Comparison of ENCODE assay signal across 21 cellular contexts in genomic region chr6:44734886-44735630, GRCh38.
DNase-seq lines count a peak whose midpoint lies in the region; ATAC-seq, FAIRE-seq and TF ChIP-seq lines count a peak whose summit lies in the region.
"Had no signal": no experiment of that assay in that cellular context is flagged by ENCODE, and none has a peak within 500 bp of the region (broad histone marks: within the 10 kb centered on the region; RNA-seq: fewer than 3 reads in every experiment).

No MANE protein-coding gene starts in this region.

- ATAC-seq in GM18870 (IDR thresholded peaks at IDR 0.05; ENCODE audit: unreplicated experiment) (peak; percentile 44), HG02588 (IDR thresholded peaks at IDR 0.05; ENCODE audit: unreplicated experiment) (peak; percentile 25)
- ATAC-seq: naive thymus-derived CD4-positive, alpha-beta T cell had no signal

- H3K9me3 ChIP-seq in OCI-LY3 (ENCODE audit: insufficient read depth, low read length), result no peaks in the 10 kb centered on the region
- no peaks in the 10 kb centered on the region for H3K9me3 ChIP-seq in MM.1S (replicated peaks; ENCODE audit: insufficient read depth, low read length)
- H3K9me3 ChIP-seq: prostate gland, thoracic aorta had no signal

- H3F3A ChIP-seq in MM.1S (ENCODE audit: insufficient read depth, low read length), result no peaks in the 10 kb centered on the region

- H3K27ac ChIP-seq in OCI-LY3 (ENCODE audit: low read length) (peak overlapping the region; percentile 97), MM.1S (ENCODE audit: low read length) (no peak overlapping the region)
- H3K27ac ChIP-seq: thoracic aorta had no signal

- no peaks in the 10 kb centered on the region for H3K9me3 Mint-ChIP-seq in mesothelial cell of epicardium
- no peaks in the 10 kb centered on the region for H3K9me3 Mint-ChIP-seq in activated T-helper 1 cell treated with anti-CD3 and anti-CD28 coated beads, Interleukin-12 subunit alpha, Interleukin-12 subunit beta, Interleukin-2, Interleukin-4 antibody, amounts not matched to agents 30 ng/mL and 10 ng/mL and 1 ng/mL, durations not matched to agents 14 hours and 24 hours and 36 hours
- no peaks in the 10 kb centered on the region for H3K9me3 Mint-ChIP-seq in progenitor cell of endocrine pancreas (ENCODE audit: low read depth)
- H3K9me3 Mint-ChIP-seq: H9; naive thymus-derived CD4-positive, alpha-beta T cell had no signal

- no peaks in the 10 kb centered on the region for H3K27me3 ChIP-seq in OCI-LY3 (ENCODE audit: low read depth, low read length)
- H3K27me3 ChIP-seq in MM.1S (replicated peaks; ENCODE audit: insufficient read depth, low read length), result no peaks in the 10 kb centered on the region

- H4K20me1 ChIP-seq in OCI-LY3 (ENCODE audit: insufficient read depth, low read length) (no peaks in the 10 kb centered on the region), MM.1S (ENCODE audit: insufficient read depth, low read length) (no peaks in the 10 kb centered on the region)

- no peak for FAIRE-seq in H54 (lab: Jason Lieb, UNC)
- FAIRE-seq: keratinocyte, small intestine had no signal

- no peaks in the 10 kb centered on the region for H3K36me3 Mint-ChIP-seq in mesothelial cell of epicardium
- H3K36me3 Mint-ChIP-seq in activated T-helper 1 cell treated with anti-CD3 and anti-CD28 coated beads, Interleukin-12 subunit alpha, Interleukin-12 subunit beta, Interleukin-2, Interleukin-4 antibody, amounts not matched to agents 30 ng/mL and 10 ng/mL and 1 ng/mL, durations not matched to agents 14 hours and 24 hours and 36 hours (ENCODE audit: low read depth), result no peaks in the 10 kb centered on the region
- no peaks in the 10 kb centered on the region for H3K36me3 Mint-ChIP-seq in progenitor cell of endocrine pancreas (ENCODE audit: insufficient read depth)
- H3K36me3 Mint-ChIP-seq: naive thymus-derived CD4-positive, alpha-beta T cell had no signal

- peak overlapping the region; percentile 11 for H3K27ac Mint-ChIP-seq in mesothelial cell of epicardium
- H3K27ac Mint-ChIP-seq in activated T-helper 1 cell treated with anti-CD3 and anti-CD28 coated beads, Interleukin-12 subunit alpha, Interleukin-12 subunit beta, Interleukin-2, Interleukin-4 antibody, amounts not matched to agents 30 ng/mL and 10 ng/mL and 1 ng/mL, durations not matched to agents 14 hours and 24 hours and 36 hours, result no peak overlapping the region
- no peak overlapping the region for H3K27ac Mint-ChIP-seq in progenitor cell of endocrine pancreas
- H3K27ac Mint-ChIP-seq: H9; naive thymus-derived CD4-positive, alpha-beta T cell had no signal

- intact Hi-C loops in activated T-helper 1 cell treated with anti-CD3 and anti-CD28 coated beads, Interleukin-12 subunit alpha, Interleukin-12 subunit beta, Interleukin-2, Interleukin-4 antibody, amounts not matched to agents 30 ng/mL and 10 ng/mL and 1 ng/mL, durations not matched to agents 14 hours and 24 hours and 36 hours (cut with micrococcal nuclease), result no loop called here

- H2AFZ ChIP-seq in OCI-LY3 (ENCODE audit: low read depth, low read length) (no peak overlapping the region), MM.1S (ENCODE audit: low read length) (no peak overlapping the region)

- no peaks in the 10 kb centered on the region for H3K36me3 ChIP-seq in OCI-LY3 (replicated peaks; ENCODE audit: low read depth, low read length)
- H3K36me3 ChIP-seq in MM.1S (replicated peaks; ENCODE audit: insufficient read depth, low read length), result no peaks in the 10 kb centered on the region
- H3K36me3 ChIP-seq: prostate gland, thoracic aorta had no signal

- no peaks in the 10 kb centered on the region for H3K9me2 ChIP-seq in MM.1S (replicated peaks; ENCODE audit: insufficient read depth, low read length)

- H3K4me1 ChIP-seq in OCI-LY3 (ENCODE audit: low read length) (peaks cover 81% of the 10 kb centered on the region), MM.1S (ENCODE audit: low read length) (no peaks in the 10 kb centered on the region)

- H3K4me1 Mint-ChIP-seq in mesothelial cell of epicardium (peaks cover 64% of the 10 kb centered on the region), progenitor cell of endocrine pancreas (ENCODE audit: low read depth) (peaks cover 4% of the 10 kb centered on the region)
- peaks cover 5% of the 10 kb centered on the region for H3K4me1 Mint-ChIP-seq in activated T-helper 1 cell treated with anti-CD3 and anti-CD28 coated beads, Interleukin-12 subunit alpha, Interleukin-12 subunit beta, Interleukin-2, Interleukin-4 antibody, amounts not matched to agents 30 ng/mL and 10 ng/mL and 1 ng/mL, durations not matched to agents 14 hours and 24 hours and 36 hours (ENCODE audit: low read depth)
- H3K4me1 Mint-ChIP-seq: naive thymus-derived CD4-positive, alpha-beta T cell had no signal

- TF ChIP-seq CTCF in OCI-LY3 (IDR thresholded peaks at IDR 0.05; ENCODE audit: low read depth, low read length) (no peak), mesothelial cell of epicardium (IDR thresholded peaks at IDR 0.05; ENCODE audit: unreplicated experiment) (no peak), MM.1S (IDR thresholded peaks at IDR 0.05; ENCODE audit: low read length) (no peak), progenitor cell of endocrine pancreas (IDR thresholded peaks at IDR 0.05; ENCODE audit: unreplicated experiment) (no peak)

- H3K4me3 Mint-ChIP-seq in mesothelial cell of epicardium, result no peak overlapping the region
- no peak overlapping the region for H3K4me3 Mint-ChIP-seq in activated T-helper 1 cell treated with anti-CD3 and anti-CD28 coated beads, Interleukin-12 subunit alpha, Interleukin-12 subunit beta, Interleukin-2, Interleukin-4 antibody, amounts not matched to agents 30 ng/mL and 10 ng/mL and 1 ng/mL, durations not matched to agents 14 hours and 24 hours and 36 hours
- no peak overlapping the region for H3K4me3 Mint-ChIP-seq in progenitor cell of endocrine pancreas (ENCODE audit: low read depth)
- H3K4me3 Mint-ChIP-seq: H9; naive thymus-derived CD4-positive, alpha-beta T cell had no signal

- TF ChIP-seq POLR2A in H54 (IDR thresholded peaks at IDR 0.05; ENCODE audit: low read depth, low read length), result no peak

- H3K4me3 ChIP-seq in OCI-LY3 (ENCODE audit: low read length), result peak overlapping the region; percentile 26
- no peak overlapping the region for H3K4me3 ChIP-seq in MM.1S (ENCODE audit: low read length)
- H3K4me3 ChIP-seq: lung, prostate gland, thoracic aorta had no signal

- H3K4me2 ChIP-seq in OCI-LY3 (ENCODE audit: low read length), result peak overlapping the region; percentile 80
- H3K4me2 ChIP-seq in MM.1S (ENCODE audit: low read depth, low read length), result no peak overlapping the region

- no peak for DNase-seq in mesothelial cell of epicardium (ENCODE audit: low spot score in 2 of 2, unreplicated experiment in 2 of 2)
- DNase-seq in activated T-helper 1 cell treated with anti-CD3 and anti-CD28 coated beads, Interleukin-12 subunit alpha, Interleukin-12 subunit beta, Interleukin-2, Interleukin-4 antibody, amounts not matched to agents 30 ng/mL and 10 ng/mL and 1 ng/mL, durations not matched to agents 14 hours and 24 hours and 36 hours (ENCODE audit: low spot score), result no peak
- no peak for DNase-seq in H54 (ENCODE audit: insufficient read length, low spot score)
- no peak for DNase-seq in MM.1S
- DNase-seq in progenitor cell of endocrine pancreas (ENCODE audit: low spot score, unreplicated experiment), result no peak
- DNase-seq: activated CD4-positive, alpha-beta T cell treated with anti-CD3 and anti-CD28 coated beads for 4 hours; activated naive CD4-positive, alpha-beta T cell; AML-193; H9; hippocampal formation; naive thymus-derived CD4-positive, alpha-beta T cell; NCI-H146; NCI-H82; small intestine had no signal

- H3K79me2 ChIP-seq in OCI-LY3 (ENCODE audit: low read length) (no peaks in the 10 kb centered on the region), MM.1S (ENCODE audit: low read length) (no peaks in the 10 kb centered on the region)

- H3K9ac ChIP-seq in OCI-LY3 (ENCODE audit: low read length) (peak overlapping the region; percentile 57), MM.1S (ENCODE audit: low read length) (no peak overlapping the region)

- H3K27me3 Mint-ChIP-seq in mesothelial cell of epicardium (ENCODE audit: low read depth) (peaks cover 1% of the 10 kb centered on the region), progenitor cell of endocrine pancreas (peaks cover 6% of the 10 kb centered on the region)
- no peaks in the 10 kb centered on the region for H3K27me3 Mint-ChIP-seq in activated T-helper 1 cell treated with anti-CD3 and anti-CD28 coated beads, Interleukin-12 subunit alpha, Interleukin-12 subunit beta, Interleukin-2, Interleukin-4 antibody, amounts not matched to agents 30 ng/mL and 10 ng/mL and 1 ng/mL, durations not matched to agents 14 hours and 24 hours and 36 hours (ENCODE audit: insufficient read depth)
